19 cellular contexts compared by ENCODE assay signal in the genomic region with DNA sequence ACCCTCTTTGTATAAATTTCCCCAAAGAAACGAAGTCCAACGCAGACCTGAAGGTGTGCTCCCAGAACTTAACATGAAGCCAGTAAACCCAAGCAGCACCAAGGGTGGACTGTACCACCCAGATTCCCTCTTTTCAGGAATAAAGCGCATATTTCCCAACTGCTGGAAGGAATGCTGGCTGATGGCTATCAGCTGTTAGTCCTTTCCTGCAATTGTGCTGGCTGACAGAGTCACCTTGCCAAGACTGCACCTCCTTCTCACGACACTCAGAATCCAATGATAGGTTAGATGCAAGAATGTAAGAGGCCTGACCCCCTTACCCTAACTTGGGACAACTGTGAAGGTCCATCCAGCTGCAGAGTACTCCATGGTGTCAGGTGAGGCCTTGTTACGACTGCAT.
DNase-seq lines count a peak whose midpoint lies in the region; ATAC-seq, FAIRE-seq and TF ChIP-seq lines count a peak whose summit lies in the region.
"Had no signal": no experiment of that assay in that cellular context is flagged by ENCODE, and none has a peak within 500 bp of the region (broad histone marks: within the 10 kb centered on the region; RNA-seq: fewer than 3 reads in every experiment).

No MANE protein-coding gene starts in this region.

- no peak overlapping the region for H3K14ac ChIP-seq in H9 (ENCODE audit: insufficient read depth, low read length)

- ATAC-seq in HG03565 (IDR thresholded peaks at IDR 0.05; ENCODE audit: unreplicated experiment): no peak

- no peaks in the 10 kb centered on the region for H3K9me3 ChIP-seq in H9 (ENCODE audit: control insufficient read depth, low read depth, low read length)
- H3K9me3 ChIP-seq: Peyer's patch, SJCRH30 had no signal

- H2AK5ac ChIP-seq in H9 (ENCODE audit: insufficient read length, low read length): no peak overlapping the region

- H3K27me3 ChIP-seq in H9 (ENCODE audit: insufficient read depth, low read length): no peaks in the 10 kb centered on the region
- H3K27me3 ChIP-seq: Peyer's patch, SJCRH30 had no signal

- H3K4me2 ChIP-seq in H9 (ENCODE audit: insufficient read depth, insufficient read length, low read length): no peak overlapping the region

- H2BK20ac ChIP-seq in H9 (ENCODE audit: low read depth, low read length, poor library complexity, severe bottlenecking): no peak overlapping the region

- H2BK12ac ChIP-seq in H9 (ENCODE audit: insufficient read length, low read depth, low read length): no peak overlapping the region

- no peak overlapping the region for H4K5ac ChIP-seq in H9 (ENCODE audit: insufficient read length, low read depth, low read length)

- H3K23me2 ChIP-seq in H9 (ENCODE audit: insufficient read length, low read depth, low read length, poor library complexity, severe bottlenecking): no peaks in the 10 kb centered on the region

- no peak overlapping the region for H2BK120ac ChIP-seq in H9 (ENCODE audit: low read depth, low read length, poor library complexity, severe bottlenecking)

- H3K4me1 Mint-ChIP-seq in H9: peaks cover 14 to 15% of the 10 kb centered on the region in 2 experiments

- H3T11ph ChIP-seq in H9 (ENCODE audit: low read length): no peak overlapping the region

- no peak for DNase-seq in H9
- peak; percentile 91 for DNase-seq in dermis blood vessel endothelial cell
- DNase-seq in lung microvascular endothelial cell (ENCODE audit: low read depth in 2 of 2): peak; percentile 18 to 88
- no peak for DNase-seq in frontal cortex (ENCODE audit: low spot score in 2 of 2)
- DNase-seq in activated CD4-positive, CD25-positive, alpha-beta regulatory T cell treated with anti-CD3 and anti-CD28 coated beads, Interleukin-2, amount 50 U/mL, for 72 hours: no peak
- no peak for DNase-seq in SHP77 (lab: John Stamatoyannopoulos, UW)
- DNase-seq: CD4-positive, CD25-positive, alpha-beta regulatory T cell; DMS79; HCEC 1CT; NCI-H1105 treated with DMSO at 0.1 percent for 48 hours; NCI-H2029 treated with DMSO at 0.1 percent for 48 hours; NCI-H345; NCI-H524; NCI-H774; NK-92 treated with Interleukin-12 subunit alpha and Interleukin-12 subunit beta, amount 100 ng/mL, for 24 hours; Peyer's patch; SJCRH30 had no signal

- no peak overlapping the region for H3K56ac ChIP-seq in H9 (ENCODE audit: insufficient read length, low read depth, low read length)

- H4K20me1 ChIP-seq in H9 (ENCODE audit: control insufficient read depth, insufficient read depth, insufficient read length): no peaks in the 10 kb centered on the region

- H2AFZ ChIP-seq in H9 (ENCODE audit: low read length): no peak overlapping the region

- H2BK5ac ChIP-seq in H9 (ENCODE audit: insufficient read length, low read length): no peak overlapping the region

- H3K9me3 Mint-ChIP-seq in H9: no peaks in the 10 kb centered on the region
- H3K9me3 Mint-ChIP-seq: CD4-positive, CD25-positive, alpha-beta regulatory T cell; IgD-negative memory B cell had no signal

- FAIRE-seq in frontal cortex (lab: Jason Lieb, UNC): no peak

- H3K79me2 ChIP-seq in H9 (ENCODE audit: insufficient read depth, low read length): no peaks in the 10 kb centered on the region; the same call in 1 of the 2 replicates

- H3K36me3 Mint-ChIP-seq in H9 (ENCODE audit: insufficient read depth in 1 of 3, low read depth in 3 of 3): no peaks in the 10 kb centered on the region; a peak in 1 of 7 replicates
- H3K36me3 Mint-ChIP-seq: CD4-positive, CD25-positive, alpha-beta regulatory T cell had no signal

- no peak overlapping the region for H3K27ac ChIP-seq in H9 (ENCODE audit: insufficient read length, low read depth, low read length)
- H3K27ac ChIP-seq: Peyer's patch, SJCRH30 had no signal

- H3K9ac ChIP-seq in H9 (ENCODE audit: extremely low read depth, insufficient read length, low read length): no peak overlapping the region

- no peak overlapping the region for H3K23ac ChIP-seq in H9 (ENCODE audit: insufficient read length, low read depth, low read length)

- H3K4ac ChIP-seq in H9 (ENCODE audit: low read depth, low read length): no peak overlapping the region

- no peaks in the 10 kb centered on the region for H3K79me1 ChIP-seq in H9 (ENCODE audit: insufficient read depth, low read depth, low read length, poor library complexity, severe bottlenecking)

- no peak overlapping the region for H3K4me3 Mint-ChIP-seq in H9

- H4K8ac ChIP-seq in H9 (replicated peaks; ENCODE audit: insufficient read length, low read depth, low read length): no peak overlapping the region

- no peak overlapping the region for H2BK15ac ChIP-seq in H9 (ENCODE audit: low read depth, low read length)

- WGBS in H9 (ENCODE audit: extremely low coverage, insufficient read length, low lambda C conversion rate): no CpG with 5 or more reads among the region's 5 CpGs

- no peak for TF ChIP-seq CTCF in H9 (conservative IDR thresholded peaks at IDR 0.05)

- no peaks in the 10 kb centered on the region for H3K27me3 Mint-ChIP-seq in H9 (ENCODE audit: low read depth)
- H3K27me3 Mint-ChIP-seq: CD4-positive, CD25-positive, alpha-beta regulatory T cell; IgD-negative memory B cell had no signal

- H3K27ac Mint-ChIP-seq in H9: peak overlapping the region in 2 of 3 experiments; percentile 1 to 94; a peak in 3 of 7 replicates
- H3K27ac Mint-ChIP-seq: IgD-negative memory B cell had no signal

- H3K4me1 ChIP-seq in H9 (ENCODE audit: insufficient read depth, low read length): no peaks in the 10 kb centered on the region
- H3K4me1 ChIP-seq: Peyer's patch had no signal

- H3K18ac ChIP-seq in H9 (ENCODE audit: insufficient read length, low read depth, low read length): no peak overlapping the region

- no peak overlapping the region for H4K91ac ChIP-seq in H9 (ENCODE audit: insufficient read length, low read depth, low read length)

Comparison
In these comparisons a context has a peak if more than half of its experiments do, and no peak if none do; other contexts are left out.
1. DNase-seq: peak in dermis blood vessel endothelial cell (single experiment) and lung microvascular endothelial cell (2 of 2); none in H9 (single experiment), frontal cortex (0 of 2), activated CD4-positive, CD25-positive, alpha-beta regulatory T cell treated with anti-CD3 and anti-CD28 coated beads, Interleukin-2, amount 50 U/mL, for 72 hours (single experiment) and SHP77 (0 of 2).